Comparison of ENCODE assay signal across 19 cellular contexts in the genomic region with DNA sequence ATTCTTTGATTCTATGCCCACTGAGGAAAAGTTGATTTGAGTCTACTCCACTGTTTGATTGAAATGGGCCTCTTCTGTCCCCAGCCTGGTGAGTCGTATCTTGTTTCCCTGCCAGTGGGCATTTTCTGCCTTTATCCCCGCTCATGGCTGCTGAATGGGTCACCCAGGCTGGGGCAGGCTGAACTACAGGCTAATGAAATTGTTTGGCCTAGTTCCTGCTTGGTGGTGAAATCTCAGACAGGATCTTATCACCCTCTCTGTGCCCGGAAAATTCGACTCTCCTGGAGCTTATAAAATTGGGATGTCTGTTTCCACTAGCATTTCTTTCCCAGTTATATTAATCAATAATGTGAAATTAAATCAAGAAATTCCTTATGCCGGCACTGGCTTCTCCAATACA.
DNase-seq lines count a peak whose midpoint lies in the region; ATAC-seq, FAIRE-seq and TF ChIP-seq lines count a peak whose summit lies in the region.
"Had no signal": no experiment of that assay in that cellular context is flagged by ENCODE, and none has a peak within 500 bp of the region (broad histone marks: within the 10 kb centered on the region; RNA-seq: fewer than 3 reads in every experiment).

No MANE protein-coding gene starts in this region.

- FAIRE-seq in astrocyte (lab: Jason Lieb, UNC) = no peak
- FAIRE-seq: GM19239 had no signal

- H3K9me3 ChIP-seq in GM23248 (ENCODE audit: low read depth) = no peaks in the 10 kb centered on the region
- no peaks in the 10 kb centered on the region for H3K9me3 ChIP-seq in astrocyte (ENCODE audit: insufficient read depth, low read depth, low read length)
- H3K9me3 ChIP-seq: lower lobe of right lung had no signal

- no peak overlapping the region for H3K9ac ChIP-seq in GM23248
- no peak overlapping the region for H3K9ac ChIP-seq in astrocyte (ENCODE audit: low read length)

- DNase-seq in AG20443 (ENCODE audit: low spot score) (peak; percentile 61), GM23248 (peak; percentile 72), astrocyte (ENCODE audit: low read depth) (no peak), memory B cell (ENCODE audit: low spot score in 2 of 2) (no peak), dermis blood vessel endothelial cell (no peak), nephron progenitor cell (no peak), NCI-H2171 treated with DMSO at 0.1 percent for 48 hours (lab: John Stamatoyannopoulos, UW) (no peak)
- DNase-seq in central memory CD4-positive, alpha-beta T cell = no peak
- DNase-seq: activated CD4-positive, alpha-beta T cell treated with anti-CD3 and anti-CD28 coated beads for 36 hours; activated naive CD8-positive, alpha-beta T cell treated with anti-CD3 and anti-CD28 coated beads, Interleukin-2, amount 10 ng/mL, durations not matched to agents 7 days and 5 days; GDM1; lower lobe of right lung; NCI-H2107 had no signal

- H3K27me3 Mint-ChIP-seq in astrocyte (ENCODE audit: low read depth, unreplicated experiment) = no peaks in the 10 kb centered on the region
- no peaks in the 10 kb centered on the region for H3K27me3 Mint-ChIP-seq in memory B cell
- H3K27me3 Mint-ChIP-seq in nephron progenitor cell (ENCODE audit: low read depth, poor library complexity) = peaks cover 3% of the 10 kb centered on the region
- H3K27me3 Mint-ChIP-seq: activated CD4-positive, alpha-beta T cell treated with anti-CD3 and anti-CD28 coated beads for 36 hours; activated naive CD8-positive, alpha-beta T cell treated with anti-CD3 and anti-CD28 coated beads, Interleukin-2, amount 10 ng/mL, durations not matched to agents 7 days and 5 days had no signal

- 48 to 54% methylated on average over 5 of the region's 5 CpGs for WGBS in GM23248 (ENCODE audit: low coverage in 1 of 2, low lambda C conversion rate in 2 of 2, missing lambda C conversion rate in 2 of 2), 2 experiments

- H4K20me1 ChIP-seq in GM23248 (ENCODE audit: insufficient read depth) (no peaks in the 10 kb centered on the region), astrocyte (ENCODE audit: insufficient read depth, low read length) (peaks cover 61% of the 10 kb centered on the region)

- H3K4me2 ChIP-seq in GM23248 (ENCODE audit: unreplicated experiment) = no peak overlapping the region
- no peak overlapping the region for H3K4me2 ChIP-seq in astrocyte (ENCODE audit: low read length)

- H3K4me1 Mint-ChIP-seq in astrocyte (ENCODE audit: low read depth, unreplicated experiment) = peaks cover 34% of the 10 kb centered on the region
- peaks cover 65% of the 10 kb centered on the region for H3K4me1 Mint-ChIP-seq in memory B cell
- peaks cover 95% of the 10 kb centered on the region for H3K4me1 Mint-ChIP-seq in nephron progenitor cell

- H3K4me1 ChIP-seq in GM23248 (ENCODE audit: insufficient read depth) (peaks cover 21% of the 10 kb centered on the region), astrocyte (ENCODE audit: insufficient read depth, low read length) (peaks cover 4% of the 10 kb centered on the region)

- H3K9me3 Mint-ChIP-seq in astrocyte (ENCODE audit: unreplicated experiment) = no peaks in the 10 kb centered on the region
- H3K9me3 Mint-ChIP-seq in memory B cell = no peaks in the 10 kb centered on the region
- no peaks in the 10 kb centered on the region for H3K9me3 Mint-ChIP-seq in nephron progenitor cell
- H3K9me3 Mint-ChIP-seq: T-helper 2 cell treated with Interferon-gamma antibody and Interleukin-4, amounts not matched to agents 5 μg/mL and 100 μg/mL, for 36 hours had no signal

- H3K79me2 ChIP-seq in GM23248 (ENCODE audit: insufficient read depth) (peaks cover 18% of the 10 kb centered on the region; the same call in 1 of the 2 replicates), astrocyte (ENCODE audit: insufficient read depth, low read length) (peaks cover 74% of the 10 kb centered on the region)

- peaks cover 11% of the 10 kb centered on the region; the same call in 1 of the 2 replicates for H3F3A ChIP-seq in GM23248 (ENCODE audit: insufficient read depth)

- H3K4me3 ChIP-seq in GM23248 (no peak overlapping the region), astrocyte (ENCODE audit: insufficient read depth, low read depth, low read length) (no peak overlapping the region)
- H3K4me3 ChIP-seq: coronary artery, lower lobe of right lung, skin epidermis had no signal

- H3K27me3 ChIP-seq in GM23248 (replicated peaks; ENCODE audit: insufficient read depth) (no peaks in the 10 kb centered on the region), astrocyte (ENCODE audit: insufficient read depth, low read length) (no peaks in the 10 kb centered on the region)

- H3K36me3 Mint-ChIP-seq in astrocyte (ENCODE audit: low read depth, unreplicated experiment) = peaks cover 1% of the 10 kb centered on the region
- H3K36me3 Mint-ChIP-seq in memory B cell = peaks cover 4% of the 10 kb centered on the region
- no peaks in the 10 kb centered on the region for H3K36me3 Mint-ChIP-seq in nephron progenitor cell (ENCODE audit: low read depth)

- H2AFZ ChIP-seq in GM23248 = no peak overlapping the region
- H2AFZ ChIP-seq in astrocyte (ENCODE audit: low read depth, low read length) = no peak overlapping the region

- H3K27ac Mint-ChIP-seq in astrocyte (ENCODE audit: unreplicated experiment) = peak overlapping the region; percentile 30
- peak overlapping the region; percentile 75 for H3K27ac Mint-ChIP-seq in memory B cell
- H3K27ac Mint-ChIP-seq in nephron progenitor cell = no peak overlapping the region
- H3K27ac Mint-ChIP-seq: activated CD4-positive, alpha-beta T cell treated with anti-CD3 and anti-CD28 coated beads for 36 hours; activated naive CD8-positive, alpha-beta T cell treated with anti-CD3 and anti-CD28 coated beads, Interleukin-2, amount 10 ng/mL, durations not matched to agents 7 days and 5 days; T-helper 2 cell treated with Interferon-gamma antibody and Interleukin-4, amounts not matched to agents 5 μg/mL and 100 μg/mL, for 36 hours had no signal

- H3K27ac ChIP-seq in GM23248 (no peak overlapping the region), astrocyte (ENCODE audit: low read depth, low read length) (no peak overlapping the region)
- H3K27ac ChIP-seq: coronary artery, lower lobe of right lung, skin epidermis had no signal

- no peak for ATAC-seq in memory B cell (ENCODE audit: low read depth)
- ATAC-seq: activated CD4-positive, alpha-beta T cell treated with anti-CD3 and anti-CD28 coated beads for 36 hours; esophagus mucosa; lower lobe of right lung; Right ventricle myocardium inferior had no signal

- TF ChIP-seq CTCF in astrocyte (IDR thresholded peaks at IDR 0.05; ENCODE audit: insufficient read depth, low read depth, low read length) (no peak), nephron progenitor cell (IDR thresholded peaks at IDR 0.05) (no peak)

- H3K9me2 ChIP-seq in GM23248 (ENCODE audit: insufficient read depth) = no peaks in the 10 kb centered on the region

- H3K36me3 ChIP-seq in GM23248 (ENCODE audit: low read depth) = no peaks in the 10 kb centered on the region
- H3K36me3 ChIP-seq in astrocyte (ENCODE audit: insufficient read depth, low read length) = no peaks in the 10 kb centered on the region
- H3K36me3 ChIP-seq: lower lobe of right lung had no signal

- H3K4me3 Mint-ChIP-seq in astrocyte (ENCODE audit: unreplicated experiment) (peak overlapping the region; percentile 29), memory B cell (no peak overlapping the region), nephron progenitor cell (no peak overlapping the region)
- H3K4me3 Mint-ChIP-seq: activated CD4-positive, alpha-beta T cell treated with anti-CD3 and anti-CD28 coated beads for 36 hours; activated naive CD8-positive, alpha-beta T cell treated with anti-CD3 and anti-CD28 coated beads, Interleukin-2, amount 10 ng/mL, durations not matched to agents 7 days and 5 days; T-helper 2 cell treated with Interferon-gamma antibody and Interleukin-4, amounts not matched to agents 5 μg/mL and 100 μg/mL, for 36 hours had no signal

- in situ Hi-C loops in GM23248 (cut with MboI) = no loop called here

Comparison
In these comparisons a context has a peak if more than half of its experiments do, and no peak if none do; other contexts are left out.
1. DNase-seq: peak in AG20443 (single experiment) and GM23248 (single experiment); none in astrocyte (single experiment), memory B cell (0 of 2), central memory CD4-positive, alpha-beta T cell (single experiment), dermis blood vessel endothelial cell (single experiment), nephron progenitor cell (single experiment) and NCI-H2171 treated with DMSO at 0.1 percent for 48 hours (single experiment).